8 cellular contexts compared by ENCODE assay signal in genomic region chr14:20690848-20691640, GRCh38. TPM values are rescaled to one million over a fixed set of nuclear protein-coding genes. Genes with fewer than 3 reads are reported as not detected.
DNase-seq lines count a peak whose midpoint lies in the region; ATAC-seq lines count a peak whose summit lies in the region.

No MANE protein-coding gene starts in this region.

- peak; percentile 96 for ATAC-seq in T-helper 17 cell
- peak; percentile 83 for ATAC-seq in central memory CD8-positive, alpha-beta T cell (replicated peaks; ENCODE audit: extremely low read depth, poor library complexity, severe bottlenecking)
- peak; percentile 49 for ATAC-seq in left colon
- peak; percentile 82 to 85 for ATAC-seq in stimulated activated naive B cell treated with anti-CD40 and anti-IgM and Interleukin-4, amounts not matched to agents 10 μg/mL and 1 μg/mL and 100 μg/mL, for 72 hours (replicated peaks)
- ATAC-seq in HG03457 (IDR thresholded peaks at IDR 0.05; ENCODE audit: unreplicated experiment), result no peak

- no peak overlapping the region for H3K4me3 Mint-ChIP-seq in T-helper 17 cell
- H3K4me3 Mint-ChIP-seq in central memory CD8-positive, alpha-beta T cell, result no peak overlapping the region
- no peak overlapping the region for H3K4me3 Mint-ChIP-seq in stimulated activated naive B cell treated with anti-CD40 and anti-IgM and Interleukin-4, amounts not matched to agents 10 μg/mL and 1 μg/mL and 100 μg/mL, for 72 hours

- H3K36me3 Mint-ChIP-seq in T-helper 17 cell (ENCODE audit: low read depth), result no peaks in the 10 kb centered on the region
- peaks cover 2% of the 10 kb centered on the region for H3K36me3 Mint-ChIP-seq in central memory CD8-positive, alpha-beta T cell (ENCODE audit: insufficient read depth)
- no peaks in the 10 kb centered on the region for H3K36me3 Mint-ChIP-seq in stimulated activated naive B cell treated with anti-CD40 and anti-IgM and Interleukin-4, amounts not matched to agents 10 μg/mL and 1 μg/mL and 100 μg/mL, for 72 hours

- no peaks in the 10 kb centered on the region for H3K27me3 Mint-ChIP-seq in T-helper 17 cell
- H3K27me3 Mint-ChIP-seq in central memory CD8-positive, alpha-beta T cell, result no peaks in the 10 kb centered on the region
- H3K27me3 Mint-ChIP-seq in stimulated activated naive B cell treated with anti-CD40 and anti-IgM and Interleukin-4, amounts not matched to agents 10 μg/mL and 1 μg/mL and 100 μg/mL, for 72 hours, result no peaks in the 10 kb centered on the region

- in situ Hi-C loops in HAP-1 (cut with MboI; ENCODE audit: low sequenced_read_pairs), result no loop called here

- H3K27me3 ChIP-seq in HAP-1 (ENCODE audit: low read depth), result no peaks in the 10 kb centered on the region

- no peaks in the 10 kb centered on the region for H3K9me3 ChIP-seq in HAP-1
- no peaks in the 10 kb centered on the region for H3K9me3 ChIP-seq in T-helper 17 cell (ENCODE audit: control insufficient read depth, low read length, poor library complexity, severe bottlenecking)

- H3K27ac Mint-ChIP-seq in T-helper 17 cell, result no peak overlapping the region
- no peak overlapping the region for H3K27ac Mint-ChIP-seq in central memory CD8-positive, alpha-beta T cell (ENCODE audit: low read depth)
- no peak overlapping the region for H3K27ac Mint-ChIP-seq in stimulated activated naive B cell treated with anti-CD40 and anti-IgM and Interleukin-4, amounts not matched to agents 10 μg/mL and 1 μg/mL and 100 μg/mL, for 72 hours

- H3K4me1 Mint-ChIP-seq in T-helper 17 cell, result peaks cover 8% of the 10 kb centered on the region
- H3K4me1 Mint-ChIP-seq in central memory CD8-positive, alpha-beta T cell, result peaks cover 6% of the 10 kb centered on the region
- peaks cover 5 to 7% of the 10 kb centered on the region in 2 donors for H3K4me1 Mint-ChIP-seq in stimulated activated naive B cell treated with anti-CD40 and anti-IgM and Interleukin-4, amounts not matched to agents 10 μg/mL and 1 μg/mL and 100 μg/mL, for 72 hours

- H3K36me3 ChIP-seq in HAP-1 (replicated peaks), result no peaks in the 10 kb centered on the region

- H3K4me1 ChIP-seq in HAP-1, result peaks cover 4% of the 10 kb centered on the region

- intact Hi-C loops in left colon (cut with DNase I, micrococcal nuclease), result loop anchor here in 1 of 2 donors (5.0 kb wide), 1 partner anchor 159 kb away; no protein-coding TSS in a partner anchor

- no peaks in the 10 kb centered on the region for H3K9me3 Mint-ChIP-seq in central memory CD8-positive, alpha-beta T cell
- no peaks in the 10 kb centered on the region for H3K9me3 Mint-ChIP-seq in stimulated activated naive B cell treated with anti-CD40 and anti-IgM and Interleukin-4, amounts not matched to agents 10 μg/mL and 1 μg/mL and 100 μg/mL, for 72 hours

- H3K4me3 ChIP-seq in HAP-1, result peak overlapping the region; percentile 5; the same call in 1 of the 2 replicates

- DNase-seq in EL (peak; percentile 65), HAP-1 (ENCODE audit: low spot score in 2 of 2) (peak; percentile 55 to 81), NCI-H1930 (lab: John Stamatoyannopoulos, UW) (peak; percentile 41 to 47), T-helper 17 cell (peak in 1 of 3 donors; percentile 21), left colon (peak in 1 of 2 donors; percentile 32)
- DNase-seq in central memory CD8-positive, alpha-beta T cell (ENCODE audit: low spot score in 2 of 2), result peak; percentile 24 to 44
- DNase-seq in stimulated activated naive B cell treated with anti-CD40 and anti-IgM and Interleukin-4, amounts not matched to agents 10 μg/mL and 1 μg/mL and 100 μg/mL, for 72 hours, result no peak

RNA-seq across cellular contexts. Expression of gene ANG, which starts 2.5 kb away (rescaled TPM):
- total RNA-seq in T-helper 17 cell (under 1 TPM in 1 of 2 donors, not detected in 1; 0.40 TPM), left colon (10 to 100 TPM; 49.2 to 50.4 TPM)

RNA-seq across cellular contexts. Expression of gene RNASE4, which starts 6.7 kb away (rescaled TPM):
- under 1 TPM in 1 of 2 donors, not detected in 1; 0.63 TPM for total RNA-seq in T-helper 17 cell
- total RNA-seq in left colon, result 10 to 100 TPM; 52.2 to 62.1 TPM

RNA-seq across cellular contexts. Expression of gene OR6S1, which starts 49.6 kb away (rescaled TPM):
- total RNA-seq in T-helper 17 cell (not detected), left colon (not detected)

RNA-seq across cellular contexts. Expression of gene EDDM3A, which starts 54.6 kb away (rescaled TPM):
- total RNA-seq in T-helper 17 cell, result not detected
- total RNA-seq in left colon, result not detected

Comparison
In these comparisons a context has a peak if more than half of its experiments do, and no peak if none do; other contexts are left out.
1. RNA of gene ANG, which starts 2.5 kb away (total RNA-seq): 49.2 to 50.4 TPM in left colon; 0.40 TPM in T-helper 17 cell; every median in the first group is over 10 times any median in the second.
2. RNA of gene RNASE4, which starts 6.7 kb away (total RNA-seq): 52.2 to 62.1 TPM in left colon; 0.63 TPM in T-helper 17 cell; every median in the first group is over 10 times any median in the second.